Comparison of ENCODE assay signal across 8 cellular contexts in genomic region chr7:138980575-138981285, GRCh38. TPM values are rescaled to one million over a fixed set of nuclear protein-coding genes. Genes with fewer than 3 reads are reported as not detected.
A peak's percentile ranks its signal among the peaks of the same experiment; 100 is the strongest.
DNase-seq lines count a peak whose midpoint lies in the region; ATAC-seq, FAIRE-seq and TF ChIP-seq lines count a peak whose summit lies in the region.

No MANE protein-coding gene starts in this region.

- H3K27me3 ChIP-seq in SJCRH30 (0 out of 2 replicates have a peak, but pooled peaks cover 3% of the 10 kb centered on the region), neutrophil (peaks cover 68% of the 10 kb centered on the region)

- H3K4me1 Mint-ChIP-seq in endothelial cell (ENCODE audit: unreplicated experiment) = peaks cover 24% of the 10 kb centered on the region

- H3K27ac ChIP-seq in SJCRH30 (peak overlapping the region; percentile 31; the same call in 1 of the 2 replicates), neutrophil (no peak overlapping the region)

- H3K4me3 Mint-ChIP-seq in endothelial cell (ENCODE audit: unreplicated experiment) = peak overlapping the region; percentile 98

- H3K9me3 ChIP-seq in SJCRH30 (replicated peaks) (no peaks in the 10 kb centered on the region), neutrophil (no peaks in the 10 kb centered on the region)

- peak overlapping the region; percentile 51 for H3K27ac Mint-ChIP-seq in endothelial cell (ENCODE audit: unreplicated experiment)

- peaks cover 16% of the 10 kb centered on the region for H3K27me3 Mint-ChIP-seq in endothelial cell (ENCODE audit: unreplicated experiment)

- DNase-seq in 8988T (peak; percentile 54), GM18507 (ENCODE audit: extremely low spot score, insufficient read length, low read depth) (peak; percentile 22), SJCRH30 (peak; percentile 26 to 47), endothelial cell (ENCODE audit: low spot score) (peak; percentile 45), GM20000 (ENCODE audit: low spot score) (no peak), NK-92 (lab: John Stamatoyannopoulos, UW; ENCODE audit: unreplicated experiment) (no peak)

- H3K4me3 ChIP-seq in SJCRH30 (peak overlapping the region; percentile 87), neutrophil (ENCODE audit: low read depth in 1 of 2, low read length in 1 of 2) (peak overlapping the region; percentile 2 to 6)

- peak; percentile 40 for ATAC-seq in HG03045 (IDR thresholded peaks at IDR 0.05; ENCODE audit: unreplicated experiment)

- H3K36me3 ChIP-seq in SJCRH30 = no peaks in the 10 kb centered on the region
- no peaks in the 10 kb centered on the region for H3K36me3 ChIP-seq in neutrophil

- H3K9me3 Mint-ChIP-seq in endothelial cell (ENCODE audit: unreplicated experiment) = no peaks in the 10 kb centered on the region

- TF ChIP-seq CTCF in endothelial cell (IDR thresholded peaks at IDR 0.05; ENCODE audit: unreplicated experiment) = no peak
- no peak for TF ChIP-seq CTCF in neutrophil (IDR thresholded peaks at IDR 0.05)
- TF ChIP-seq CTCF in GM20000 (IDR thresholded peaks at IDR 0.05; ENCODE audit: extremely low read depth, missing control alignments) = no peak

- no peak for FAIRE-seq in GM18507 (lab: Jason Lieb, UNC)

- peaks cover 12% of the 10 kb centered on the region for H3K36me3 Mint-ChIP-seq in endothelial cell (ENCODE audit: low read depth, unreplicated experiment)

- H3K4me1 ChIP-seq in SJCRH30 (peaks cover 13% of the 10 kb centered on the region), neutrophil (ENCODE audit: control insufficient read depth in 1 of 2, insufficient read depth in 1 of 2, low read depth in 1 of 2, low read length in 1 of 2) (peaks cover 12 to 15% of the 10 kb centered on the region in 2 experiments)

RNA-seq across cellular contexts. Expression of gene KIAA1549, which starts 0.5 kb away (rescaled TPM):
- total RNA-seq in SJCRH30 (2014; rRNA removed; shearing (Covaris generic)) = 11.8 and 12.5 TPM in 2 replicates
- 10.8 TPM for total RNA-seq in endothelial cell (ENCODE audit: unreplicated experiment)

RNA-seq across cellular contexts. Expression of gene ZC3HAV1L, which starts 55.1 kb away (rescaled TPM):
- 57.1 and 62.4 TPM in 2 replicates for total RNA-seq in SJCRH30 (2014; rRNA removed; shearing (Covaris generic))
- total RNA-seq in endothelial cell (ENCODE audit: unreplicated experiment) = 12.4 TPM

Comparison
In these comparisons a context has a peak if more than half of its experiments do, and no peak if none do; other contexts are left out.
1. DNase-seq: peak in 8988T (single experiment), GM18507 (single experiment), SJCRH30 (2 of 2) and endothelial cell (single experiment); none in GM20000 (single experiment) and NK-92 (single experiment).